In the genomic region with DNA sequence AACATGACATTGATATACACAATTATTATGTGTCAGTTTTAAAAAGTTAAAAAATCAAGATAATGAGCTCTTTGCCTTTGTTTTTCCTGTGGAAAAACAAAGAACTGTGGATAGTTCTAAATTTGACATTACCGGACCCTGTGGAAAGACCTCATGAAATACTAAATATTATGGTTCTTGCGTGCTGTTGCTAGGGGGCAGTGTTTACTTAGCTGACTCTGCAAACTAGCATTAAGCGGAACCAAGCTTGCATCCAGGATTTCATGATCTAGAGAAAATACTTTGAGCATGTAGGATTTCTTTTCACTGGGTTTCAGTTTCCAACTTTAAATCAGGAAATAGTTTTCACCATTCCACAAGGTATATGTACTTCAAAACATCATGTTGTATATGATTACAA, we compare ENCODE assay signal across 8 cellular contexts. TPM values are rescaled to one million over a fixed set of nuclear protein-coding genes. Genes with fewer than 3 reads are reported as not detected.
DNase-seq lines count a peak whose midpoint lies in the region; ATAC-seq, FAIRE-seq and TF ChIP-seq lines count a peak whose summit lies in the region.

No MANE protein-coding gene starts in this region.

- no peaks in the 10 kb centered on the region; the same call in 1 of the 2 replicates for H3K4me1 ChIP-seq in BE2C

- DNase-seq in BE2C (peak; percentile 47), NCI-H2081 (lab: John Stamatoyannopoulos, UW) (peak; percentile 74 to 80), globus pallidus (ENCODE audit: low spot score) (peak; percentile 64), sciatic nerve (ENCODE audit: low spot score) (no peak)
- DNase-seq in activated CD4-positive, alpha-beta T cell treated with anti-CD3 and anti-CD28 coated beads for 1 hour = no peak

- peak overlapping the region; percentile 55 for H3K4me3 ChIP-seq in BE2C (ENCODE audit: low read depth, low read length)

- H3K27me3 ChIP-seq in BE2C = no peaks in the 10 kb centered on the region

- no peaks in the 10 kb centered on the region for H3K9me3 ChIP-seq in BE2C

- no peaks in the 10 kb centered on the region for H3K36me3 ChIP-seq in BE2C

- ATAC-seq in GM21529 (IDR thresholded peaks at IDR 0.05; ENCODE audit: unreplicated experiment) (peak; percentile 57), sciatic nerve (peak; percentile 85), HG03175 (IDR thresholded peaks at IDR 0.05; ENCODE audit: unreplicated experiment) (no peak)

- peak; percentile 66 for TF ChIP-seq CTCF in BE2C (IDR thresholded peaks at IDR 0.05; ENCODE audit: low read depth, low read length)

- FAIRE-seq in TTC549 (lab: Jason Lieb, UNC) = peak; percentile 72

- intact Hi-C loops in sciatic nerve (cut with DNase I) = loop anchor here (5.0 to 10.0 kb wide), 2 partner anchors 434 to 947 kb away; a partner anchor contains a TSS

RNA-seq across cellular contexts. Expression of a gene that starts 33.6 kb away (rescaled TPM):
- 9.4 TPM for polyA plus RNA-seq in BE2C (2012; ENCODE audit: insufficient read depth, insufficient read length, low read depth)
- 9.1 TPM for total RNA-seq in sciatic nerve

Comparison
In these comparisons a context has a peak if more than half of its experiments do, and no peak if none do; other contexts are left out.
1. DNase-seq: peak in BE2C (single experiment), NCI-H2081 (2 of 2) and globus pallidus (single experiment); none in sciatic nerve (single experiment) and activated CD4-positive, alpha-beta T cell treated with anti-CD3 and anti-CD28 coated beads for 1 hour (single experiment).